Comparison of ENCODE assay signal across 9 cellular contexts in genomic region chr3:50352762-50353161, GRCh38. TPM values are rescaled to one million over a fixed set of nuclear protein-coding genes. Genes with fewer than 3 reads are reported as not detected.
DNase-seq lines count a peak whose midpoint lies in the region; ATAC-seq and TF ChIP-seq lines count a peak whose summit lies in the region.
"Had no signal": no experiment of that assay in that cellular context is flagged by ENCODE, and none has a peak within 500 bp of the region (broad histone marks: within the 10 kb centered on the region; RNA-seq: fewer than 3 reads in every experiment).

No MANE protein-coding gene starts in this region.

- H3K27me3 ChIP-seq in Caco-2 (replicated peaks; ENCODE audit: control insufficient read depth, insufficient read depth, low read length) = no peaks in the 10 kb centered on the region

- peaks cover 15% of the 10 kb centered on the region for H3K4me1 ChIP-seq in Caco-2
- H3K4me1 ChIP-seq in HEK293 (ENCODE audit: control insufficient read depth, insufficient read depth, low read length) = no peaks in the 10 kb centered on the region

- no peaks in the 10 kb centered on the region for H3K9me3 Mint-ChIP-seq in Caco-2 (ENCODE audit: unreplicated experiment)

- no peaks in the 10 kb centered on the region for H3K27me3 Mint-ChIP-seq in Caco-2 (ENCODE audit: insufficient read depth, unreplicated experiment)

- peak overlapping the region; percentile 27; the same call in 1 of the 2 replicates for H3K27ac ChIP-seq in HEK293 (ENCODE audit: extremely low read depth, low read depth, low read length)
- H3K27ac ChIP-seq: SK-N-MC, thoracic aorta had no signal

- POLR2A ChIA-PET in Caco-2 (lab: Charles Lee) (no interaction called here), HEK293 (lab: Yijun Ruan, JAX) (interaction anchor here (0.6 to 3.1 kb wide), 6 partner anchors 9 to 1147 kb away, joined by 3 to 23 read pairs (median 6); partner anchors contain the start of genes DCAF1, GMPPB, HEMK1 and HYAL3)

- BruUV-seq in Caco-2 (replicated peaks; lab: Mats Ljungman, UMichigan) = no TSS peak

- DNase-seq in Caco-2 = no peak
- DNase-seq in kidney tubule cell (ENCODE audit: low spot score) = peak; percentile 89
- DNase-seq in NCI-H2081 treated with DMSO at 0.1 percent for 48 hours (lab: John Stamatoyannopoulos, UW) = no peak
- DNase-seq in NCI-H524 (lab: John Stamatoyannopoulos, UW) = no peak

- H3K27ac Mint-ChIP-seq in Caco-2 (ENCODE audit: unreplicated experiment) = no peak overlapping the region

- intact Hi-C loops in Caco-2 (cut with micrococcal nuclease; ENCODE audit: unreplicated experiment) = loop anchor here (5.0 kb wide), 1 partner anchor 260 kb away; the partner anchor contains the start of gene CISH

- H3K36me3 Mint-ChIP-seq in Caco-2 (ENCODE audit: insufficient read depth, unreplicated experiment) = peaks cover 34% of the 10 kb centered on the region

- no peak for ATAC-seq in GM19023 (IDR thresholded peaks at IDR 0.05; ENCODE audit: unreplicated experiment)

- CTCF ChIA-PET in Caco-2 (lab: Charles Lee) = interaction anchor here (0.7 to 1.0 kb wide), 2 partner anchors 16 to 258 kb away, joined by 3 to 10 read pairs; no protein-coding TSS in a partner anchor
- CTCF ChIA-PET in HEK293 (lab: Yijun Ruan, JAX) = interaction anchor here (0.6 to 0.9 kb wide), 3 partner anchors 8 to 1036 kb away, joined by 3 to 5 read pairs (median 4); no protein-coding TSS in a partner anchor

- H3K4me3 ChIP-seq in Caco-2 (ENCODE audit: low read depth, low read length) = no peak overlapping the region
- H3K4me3 ChIP-seq in HEK293 (ENCODE audit: low read depth, low read length) = no peak overlapping the region
- no peak overlapping the region for H3K4me3 ChIP-seq in WI38 (ENCODE audit: low read depth, low read length)
- H3K4me3 ChIP-seq: SK-N-MC, thoracic aorta had no signal

- TF ChIP-seq CTCF in Caco-2 (IDR thresholded peaks at IDR 0.05; ENCODE audit: insufficient read depth in 1 of 2, low read depth in 1 of 2, low read length in 1 of 2, severe bottlenecking in 1 of 2, unreplicated experiment in 1 of 2) (peak; percentile 12 to 19), HEK293 (tag by site-specific recombination; IDR thresholded peaks at IDR 0.05) (peak; percentile 22; the same call in 1 of the 2 replicates), WI38 (IDR thresholded peaks at IDR 0.05; ENCODE audit: low read depth, low read length) (0 out of 2 replicates have a peak, but pooled peaks have one; percentile 14)

- no peaks in the 10 kb centered on the region for H3K9me3 ChIP-seq in Caco-2
- no peaks in the 10 kb centered on the region for H3K9me3 ChIP-seq in HEK293 (ENCODE audit: control insufficient read depth, insufficient read depth, low read depth, low read length)
- H3K9me3 ChIP-seq: thoracic aorta had no signal

- H3K4me3 Mint-ChIP-seq in Caco-2 (ENCODE audit: unreplicated experiment) = no peak overlapping the region

- peaks cover 4% of the 10 kb centered on the region; the same call in 1 of the 2 replicates for H3K36me3 ChIP-seq in Caco-2 (ENCODE audit: control insufficient read depth, insufficient read depth, low read length)
- peaks cover 0 to 69% of the 10 kb centered on the region in 2 experiments; a peak in 1 of 3 replicates for H3K36me3 ChIP-seq in HEK293 (ENCODE audit: control insufficient read depth in 2 of 2, insufficient read depth in 1 of 2, low read length in 2 of 2)

- H3K4me1 Mint-ChIP-seq in Caco-2 (ENCODE audit: low read depth, unreplicated experiment) = peaks cover 7% of the 10 kb centered on the region

TF ChIP-seq in HEK293, 187 proteins besides CTCF, POLR2A, EP300 and RAD21:
- TF ChIP-seq ZNF26 (tag by site-specific recombination; IDR thresholded peaks at IDR 0.05) = no peak
- TF ChIP-seq ZNF692 (tag by site-specific recombination; IDR thresholded peaks at IDR 0.05) = no peak
- TF ChIP-seq SCRT2 (tag by site-specific recombination; IDR thresholded peaks at IDR 0.05) = no peak
- TF ChIP-seq ZNF513 (tag by site-specific recombination; IDR thresholded peaks at IDR 0.05) = no peak
- TF ChIP-seq ZSCAN18 (tag by site-specific recombination; IDR thresholded peaks at IDR 0.05) = no peak
- no peak for TF ChIP-seq ZNF677 (tag by site-specific recombination; IDR thresholded peaks at IDR 0.05)
- TF ChIP-seq, protein P1, sequence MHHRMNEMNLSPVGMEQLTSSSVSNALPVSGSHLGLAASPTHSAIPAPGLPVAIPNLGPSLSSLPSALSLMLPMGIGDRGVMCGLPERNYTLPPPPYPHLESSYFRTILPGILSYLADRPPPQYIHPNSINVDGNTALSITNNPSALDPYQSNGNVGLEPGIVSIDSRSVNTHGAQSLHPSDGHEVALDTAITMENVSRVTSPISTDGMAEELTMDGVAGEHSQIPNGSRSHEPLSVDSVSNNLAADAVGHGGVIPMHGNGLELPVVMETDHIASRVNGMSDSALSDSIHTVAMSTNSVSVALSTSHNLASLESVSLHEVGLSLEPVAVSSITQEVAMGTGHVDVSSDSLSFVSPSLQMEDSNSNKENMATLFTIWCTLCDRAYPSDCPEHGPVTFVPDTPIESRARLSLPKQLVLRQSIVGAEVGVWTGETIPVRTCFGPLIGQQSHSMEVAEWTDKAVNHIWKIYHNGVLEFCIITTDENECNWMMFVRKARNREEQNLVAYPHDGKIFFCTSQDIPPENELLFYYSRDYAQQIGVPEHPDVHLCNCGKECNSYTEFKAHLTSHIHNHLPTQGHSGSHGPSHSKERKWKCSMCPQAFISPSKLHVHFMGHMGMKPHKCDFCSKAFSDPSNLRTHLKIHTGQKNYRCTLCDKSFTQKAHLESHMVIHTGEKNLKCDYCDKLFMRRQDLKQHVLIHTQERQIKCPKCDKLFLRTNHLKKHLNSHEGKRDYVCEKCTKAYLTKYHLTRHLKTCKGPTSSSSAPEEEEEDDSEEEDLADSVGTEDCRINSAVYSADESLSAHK (tag by site-specific recombination; IDR thresholded peaks at IDR 0.05) = no peak
- TF ChIP-seq ZBTB21 (tag by site-specific recombination; IDR thresholded peaks at IDR 0.05) = no peak
- TF ChIP-seq ZNF354C (tag by site-specific recombination; IDR thresholded peaks at IDR 0.05; ENCODE audit: borderline replicate concordance, low read depth) = no peak
- no peak for TF ChIP-seq ZNF169 (tag by site-specific recombination; IDR thresholded peaks at IDR 0.05)

RNA-seq across cellular contexts. Expression of gene CYB561D2, which starts 2.1 kb away (rescaled TPM):
- total RNA-seq in Caco-2 (2022) = 21.2 and 21.4 TPM in 2 replicates

RNA-seq across cellular contexts. Expression of gene NPRL2, which starts 2.2 kb away (rescaled TPM):
- total RNA-seq in Caco-2 (2022) = 23.7 and 29.8 TPM in 2 replicates

RNA-seq across cellular contexts. Expression of gene TMEM115, which starts 6.6 kb away (rescaled TPM):
- 23.9 TPM in 2 replicates for total RNA-seq in Caco-2 (2022)

RNA-seq across cellular contexts. Expression of gene ZMYND10, which starts 7.2 kb away (rescaled TPM):
- total RNA-seq in Caco-2 (2022) = 0.23 and 0.29 TPM in 2 replicates
- total RNA-seq: thoracic aorta had no signal

RNA-seq across cellular contexts. Expression of gene RASSF1, which starts 12.1 kb away (rescaled TPM):
- total RNA-seq in Caco-2 (2022) = 26.7 and 28.1 TPM in 2 replicates
